In genomic region chr16:26569793-26570192, GRCh38 we compare ENCODE assay signal across 9 cellular contexts.
A peak's percentile ranks its signal among the peaks of the same experiment; 100 is the strongest.
DNase-seq lines count a peak whose midpoint lies in the region; ATAC-seq and TF ChIP-seq lines count a peak whose summit lies in the region.
"Had no signal": no experiment of that assay in that cellular context is flagged by ENCODE, and none has a peak within 500 bp of the region (broad histone marks: within the 10 kb centered on the region; RNA-seq: fewer than 3 reads in every experiment).

No MANE protein-coding gene starts in this region.

- TF ChIP-seq CTCF in epithelial cell of esophagus (IDR thresholded peaks at IDR 0.05; ENCODE audit: insufficient read depth, low read depth, low read length, missing control alignments) = peak; percentile 2
- peak in 2 of 6 experiments; percentile 8 to 42 for TF ChIP-seq CTCF in esophagus squamous epithelium (IDR thresholded peaks at IDR 0.05)

- H3K9me3 ChIP-seq in esophagus squamous epithelium = no peaks in the 10 kb centered on the region

- no peaks in the 10 kb centered on the region for H3K9me3 Mint-ChIP-seq in stimulated activated naive CD8-positive, alpha-beta T cell treated with anti-CD3 and anti-CD28 coated beads, Interleukin-15, amount 100 ng/mL, for 72 hours
- H3K9me3 Mint-ChIP-seq in effector memory CD8-positive, alpha-beta T cell = no peaks in the 10 kb centered on the region
- H3K9me3 Mint-ChIP-seq in stimulated activated memory B cell treated with anti-CD40 and anti-IgM and Interleukin-4, amounts not matched to agents 10 μg/mL and 1 μg/mL and 100 μg/mL, for 72 hours = no peaks in the 10 kb centered on the region

- H3K27me3 Mint-ChIP-seq in stimulated activated naive CD8-positive, alpha-beta T cell treated with anti-CD3 and anti-CD28 coated beads, Interleukin-15, amount 100 ng/mL, for 72 hours = peaks cover 43% of the 10 kb centered on the region
- H3K27me3 Mint-ChIP-seq in effector memory CD8-positive, alpha-beta T cell = peaks cover 12 to 15% of the 10 kb centered on the region in 2 donors
- H3K27me3 Mint-ChIP-seq in stimulated activated memory B cell treated with anti-CD40 and anti-IgM and Interleukin-4, amounts not matched to agents 10 μg/mL and 1 μg/mL and 100 μg/mL, for 72 hours = no peaks in the 10 kb centered on the region

- intact Hi-C loops in esophagus squamous epithelium (cut with DNase I) = no loop called here

- ATAC-seq in stimulated activated naive CD8-positive, alpha-beta T cell treated with anti-CD3 and anti-CD28 coated beads, Interleukin-15, amount 100 ng/mL, for 72 hours = peak; percentile 75
- no peak for ATAC-seq in stimulated activated naive CD8-positive, alpha-beta T cell treated with anti-CD3 and anti-CD28 coated beads, Interleukin-15, Interleukin-2, amounts not matched to agents 100 U/mL and 50 U/mL, for 24 hours
- ATAC-seq in effector memory CD8-positive, alpha-beta T cell (replicated peaks) = no peak
- no peak for ATAC-seq in stimulated activated memory B cell treated with anti-CD40 and anti-IgM and Interleukin-4, amounts not matched to agents 10 μg/mL and 1 μg/mL and 100 μg/mL, for 72 hours

- H3K4me3 Mint-ChIP-seq in stimulated activated naive CD8-positive, alpha-beta T cell treated with anti-CD3 and anti-CD28 coated beads, Interleukin-15, amount 100 ng/mL, for 72 hours = no peak overlapping the region
- H3K4me3 Mint-ChIP-seq in effector memory CD8-positive, alpha-beta T cell = no peak overlapping the region
- H3K4me3 Mint-ChIP-seq in stimulated activated memory B cell treated with anti-CD40 and anti-IgM and Interleukin-4, amounts not matched to agents 10 μg/mL and 1 μg/mL and 100 μg/mL, for 72 hours = no peak overlapping the region

- H3K27ac Mint-ChIP-seq in stimulated activated naive CD8-positive, alpha-beta T cell treated with anti-CD3 and anti-CD28 coated beads, Interleukin-15, amount 100 ng/mL, for 72 hours = no peak overlapping the region
- H3K27ac Mint-ChIP-seq in effector memory CD8-positive, alpha-beta T cell = no peak overlapping the region
- no peak overlapping the region for H3K27ac Mint-ChIP-seq in stimulated activated memory B cell treated with anti-CD40 and anti-IgM and Interleukin-4, amounts not matched to agents 10 μg/mL and 1 μg/mL and 100 μg/mL, for 72 hours

- no peaks in the 10 kb centered on the region for H3K4me1 ChIP-seq in esophagus squamous epithelium

- no peaks in the 10 kb centered on the region for H3K4me1 Mint-ChIP-seq in stimulated activated naive CD8-positive, alpha-beta T cell treated with anti-CD3 and anti-CD28 coated beads, Interleukin-15, amount 100 ng/mL, for 72 hours
- H3K4me1 Mint-ChIP-seq in effector memory CD8-positive, alpha-beta T cell (ENCODE audit: low read depth in 2 of 2) = no peaks in the 10 kb centered on the region
- H3K4me1 Mint-ChIP-seq in stimulated activated memory B cell treated with anti-CD40 and anti-IgM and Interleukin-4, amounts not matched to agents 10 μg/mL and 1 μg/mL and 100 μg/mL, for 72 hours = no peaks in the 10 kb centered on the region

- no peaks in the 10 kb centered on the region for H3K36me3 ChIP-seq in esophagus squamous epithelium

- TF ChIP-seq POLR2A in esophagus squamous epithelium (IDR thresholded peaks at IDR 0.05) = no peak

- peak; percentile 10 to 18 for DNase-seq in stimulated activated naive CD8-positive, alpha-beta T cell treated with anti-CD3 and anti-CD28 coated beads, Interleukin-15, amount 100 ng/mL, for 72 hours
- DNase-seq in stimulated activated naive CD8-positive, alpha-beta T cell treated with anti-CD3 and anti-CD28 coated beads, Interleukin-15, Interleukin-2, amounts not matched to agents 100 U/mL and 50 U/mL, for 24 hours = no peak
- DNase-seq in NCI-H69 (lab: John Stamatoyannopoulos, UW) = peak; percentile 84
- DNase-seq in epithelial cell of esophagus (ENCODE audit: low read depth) = no peak
- no peak for DNase-seq in effector memory CD8-positive, alpha-beta T cell
- DNase-seq in esophagus squamous epithelium (lab: John Stamatoyannopoulos, UW) = no peak
- DNase-seq in NCI-H146 treated with DMSO at 0.1 percent for 48 hours (lab: John Stamatoyannopoulos, UW; ENCODE audit: unreplicated experiment) = no peak

- no peak overlapping the region for H3K27ac ChIP-seq in esophagus squamous epithelium
- H3K27ac ChIP-seq: skin epidermis had no signal

- H3K27me3 ChIP-seq in esophagus squamous epithelium = peaks cover 0 to 4% (median 0%) of the 10 kb centered on the region in 4 donors

- H3K4me3 ChIP-seq in epithelial cell of esophagus (ENCODE audit: low read length) = no peak overlapping the region
- no peak overlapping the region for H3K4me3 ChIP-seq in esophagus squamous epithelium
- H3K4me3 ChIP-seq: skin epidermis had no signal

- no peaks in the 10 kb centered on the region for H3K36me3 Mint-ChIP-seq in effector memory CD8-positive, alpha-beta T cell (ENCODE audit: insufficient read depth)
- no peaks in the 10 kb centered on the region for H3K36me3 Mint-ChIP-seq in stimulated activated memory B cell treated with anti-CD40 and anti-IgM and Interleukin-4, amounts not matched to agents 10 μg/mL and 1 μg/mL and 100 μg/mL, for 72 hours

Comparison
In these comparisons a context has a peak if more than half of its experiments do, and no peak if none do; other contexts are left out.
1. DNase-seq: peak in stimulated activated naive CD8-positive, alpha-beta T cell treated with anti-CD3 and anti-CD28 coated beads, Interleukin-15, amount 100 ng/mL, for 72 hours (2 of 2) and NCI-H69 (single experiment); none in stimulated activated naive CD8-positive, alpha-beta T cell treated with anti-CD3 and anti-CD28 coated beads, Interleukin-15, Interleukin-2, amounts not matched to agents 100 U/mL and 50 U/mL, for 24 hours (single experiment), epithelial cell of esophagus (single experiment), effector memory CD8-positive, alpha-beta T cell (0 of 3), esophagus squamous epithelium (single experiment) and NCI-H146 treated with DMSO at 0.1 percent for 48 hours (single experiment).